12 cellular contexts compared by ENCODE assay signal in the genomic region with DNA sequence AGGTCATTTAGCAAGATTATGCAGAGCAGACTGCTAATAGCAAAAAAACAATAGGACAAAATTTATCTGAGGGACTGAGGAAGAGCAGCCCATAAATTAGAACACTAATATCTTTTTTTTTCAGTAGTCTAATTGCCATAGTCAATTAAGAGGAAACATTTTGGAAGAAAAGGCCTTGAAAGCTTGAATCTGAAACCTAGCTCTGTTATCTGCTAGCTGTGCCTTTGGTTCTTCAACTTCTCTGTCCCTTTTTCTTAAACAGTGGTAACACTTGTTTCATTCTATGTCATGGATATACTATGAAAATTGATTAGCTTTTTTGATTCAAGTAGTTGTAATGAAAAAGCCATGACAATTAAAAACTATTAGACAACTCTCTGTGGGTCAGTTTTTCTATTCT. TPM values are rescaled to one million over a fixed set of nuclear protein-coding genes. Genes with fewer than 3 reads are reported as not detected.
DNase-seq lines count a peak whose midpoint lies in the region; ATAC-seq and TF ChIP-seq lines count a peak whose summit lies in the region.
"Had no signal": no experiment of that assay in that cellular context is flagged by ENCODE, and none has a peak within 500 bp of the region (broad histone marks: within the 10 kb centered on the region; RNA-seq: fewer than 3 reads in every experiment).

No MANE protein-coding gene starts in this region.

- BruUV-seq in Caco-2 (replicated peaks; lab: Mats Ljungman, UMichigan), result no TSS peak

- no peak for TF ChIP-seq POLR2A in stomach (IDR thresholded peaks at IDR 0.05)

- H3K9me3 ChIP-seq in Caco-2 (no peaks in the 10 kb centered on the region), KOPT-K1 (ENCODE audit: insufficient read depth, low read length, poor library complexity, severe bottlenecking) (no peaks in the 10 kb centered on the region), stomach (no peaks in the 10 kb centered on the region)

- peaks cover 7% of the 10 kb centered on the region for H3K36me3 Mint-ChIP-seq in Caco-2 (ENCODE audit: insufficient read depth, unreplicated experiment)
- H3K36me3 Mint-ChIP-seq in activated naive CD8-positive, alpha-beta T cell treated with anti-CD3 and anti-CD28 coated beads, Interleukin-2, amount 10 ng/mL, durations not matched to agents 7 days and 5 days, result peaks cover 8% of the 10 kb centered on the region
- peaks cover 0 to 22% (median 3%) of the 10 kb centered on the region in 3 donors for H3K36me3 Mint-ChIP-seq in naive thymus-derived CD8-positive, alpha-beta T cell

- H3K27ac ChIP-seq in KOPT-K1 (ENCODE audit: low read depth, low read length, poor library complexity, severe bottlenecking) (peak overlapping the region; percentile 84), stomach (no peak overlapping the region)

- H3K9me3 Mint-ChIP-seq in Caco-2 (ENCODE audit: unreplicated experiment), result no peaks in the 10 kb centered on the region
- H3K9me3 Mint-ChIP-seq in activated naive CD8-positive, alpha-beta T cell treated with anti-CD3 and anti-CD28 coated beads, Interleukin-2, amount 10 ng/mL, durations not matched to agents 7 days and 5 days, result no peaks in the 10 kb centered on the region
- no peaks in the 10 kb centered on the region for H3K9me3 Mint-ChIP-seq in naive thymus-derived CD8-positive, alpha-beta T cell

- POLR2A ChIA-PET in Caco-2 (lab: Charles Lee), result no interaction called here
- POLR2A ChIA-PET in activated naive CD8-positive, alpha-beta T cell treated with anti-CD3 and anti-CD28 coated beads, Interleukin-2, amount 10 ng/mL, durations not matched to agents 7 days and 5 days (lab: Charles Lee), result interaction anchor here (0.6 to 1.5 kb wide), 2 partner anchors 51 to 426 kb away, joined by 3 read pairs; no protein-coding TSS in a partner anchor
- POLR2A ChIA-PET in naive thymus-derived CD8-positive, alpha-beta T cell (lab: Charles Lee), result interaction anchor here (3.0 kb wide), 1 partner anchor 424 kb away, joined by 44 read pairs; a partner anchor contains a TSS
- POLR2A ChIA-PET in HEK293T (lab: Yijun Ruan, JAX), result interaction anchor here (2.1 kb wide), 1 partner anchor 147 kb away, joined by 12 read pairs; a partner anchor contains a TSS

- CTCF ChIA-PET in Caco-2 (lab: Charles Lee), result interaction anchor here (0.5 to 2.3 kb wide), 2 partner anchors 10 to 738 kb away, joined by 3 to 9 read pairs; no protein-coding TSS in a partner anchor
- CTCF ChIA-PET in HEK293T (lab: Yijun Ruan, JAX), result no interaction called here

- ATAC-seq in activated naive CD8-positive, alpha-beta T cell treated with anti-CD3 and anti-CD28 coated beads, Interleukin-2, amount 10 ng/mL, durations not matched to agents 7 days and 5 days (ENCODE audit: low read depth), result no peak
- ATAC-seq in naive thymus-derived CD8-positive, alpha-beta T cell, result no peak
- no peak for ATAC-seq in GM18520 (IDR thresholded peaks at IDR 0.05; ENCODE audit: unreplicated experiment)
- ATAC-seq in esophagus mucosa, result no peak

- peaks cover 7% of the 10 kb centered on the region; the same call in 1 of the 2 replicates for H3K4me1 ChIP-seq in Caco-2
- peaks cover 12 to 48% (median 29%) of the 10 kb centered on the region in 4 donors for H3K4me1 ChIP-seq in stomach

- DNase-seq in Caco-2 (no peak), stomach (no peak), HEK293T (ENCODE audit: extremely low spot score) (no peak)
- DNase-seq in activated naive CD8-positive, alpha-beta T cell treated with anti-CD3 and anti-CD28 coated beads, Interleukin-2, amount 10 ng/mL, durations not matched to agents 7 days and 5 days, result no peak
- no peak for DNase-seq in naive thymus-derived CD8-positive, alpha-beta T cell
- DNase-seq: DMS79, midbrain, NCI-H2029 had no signal

- no peak for TF ChIP-seq CTCF in Caco-2 (IDR thresholded peaks at IDR 0.05; ENCODE audit: insufficient read depth in 1 of 2, low read depth in 1 of 2, low read length in 1 of 2, severe bottlenecking in 1 of 2, unreplicated experiment in 1 of 2)
- no peak for TF ChIP-seq CTCF in stomach (IDR thresholded peaks at IDR 0.05)

- H3K27me3 ChIP-seq in Caco-2 (replicated peaks; ENCODE audit: control insufficient read depth, insufficient read depth, low read length) (no peaks in the 10 kb centered on the region), stomach (no peaks in the 10 kb centered on the region)

- H3K4me1 Mint-ChIP-seq in Caco-2 (ENCODE audit: low read depth, unreplicated experiment), result peaks cover 15% of the 10 kb centered on the region
- H3K4me1 Mint-ChIP-seq in activated naive CD8-positive, alpha-beta T cell treated with anti-CD3 and anti-CD28 coated beads, Interleukin-2, amount 10 ng/mL, durations not matched to agents 7 days and 5 days, result peaks cover 38% of the 10 kb centered on the region
- H3K4me1 Mint-ChIP-seq in naive thymus-derived CD8-positive, alpha-beta T cell, result peaks cover 29 to 67% (median 56%) of the 10 kb centered on the region in 4 donors

- H3K27me3 Mint-ChIP-seq in Caco-2 (ENCODE audit: insufficient read depth, unreplicated experiment), result no peaks in the 10 kb centered on the region
- no peaks in the 10 kb centered on the region for H3K27me3 Mint-ChIP-seq in activated naive CD8-positive, alpha-beta T cell treated with anti-CD3 and anti-CD28 coated beads, Interleukin-2, amount 10 ng/mL, durations not matched to agents 7 days and 5 days
- H3K27me3 Mint-ChIP-seq in naive thymus-derived CD8-positive, alpha-beta T cell, result peaks cover 0 to 2% (median 0%) of the 10 kb centered on the region in 5 donors

- no peak overlapping the region for H3K4me3 ChIP-seq in Caco-2 (ENCODE audit: low read depth, low read length)
- H3K4me3 ChIP-seq in stomach, result no peak overlapping the region

- no peak overlapping the region for H3K27ac Mint-ChIP-seq in Caco-2 (ENCODE audit: unreplicated experiment)
- peak overlapping the region; percentile 34 for H3K27ac Mint-ChIP-seq in activated naive CD8-positive, alpha-beta T cell treated with anti-CD3 and anti-CD28 coated beads, Interleukin-2, amount 10 ng/mL, durations not matched to agents 7 days and 5 days
- H3K27ac Mint-ChIP-seq in naive thymus-derived CD8-positive, alpha-beta T cell, result peak overlapping the region in 6 of 10 donors; percentile 3 to 99 (median 70)

- H3K4me3 Mint-ChIP-seq in Caco-2 (ENCODE audit: unreplicated experiment), result peak overlapping the region; percentile 97
- H3K4me3 Mint-ChIP-seq in activated naive CD8-positive, alpha-beta T cell treated with anti-CD3 and anti-CD28 coated beads, Interleukin-2, amount 10 ng/mL, durations not matched to agents 7 days and 5 days, result peak overlapping the region; percentile 99
- H3K4me3 Mint-ChIP-seq in naive thymus-derived CD8-positive, alpha-beta T cell, result peak overlapping the region; percentile 93 to 99 (median 96)

- no peak for TF ChIP-seq EP300 in stomach (IDR thresholded peaks at IDR 0.05)

- no peaks in the 10 kb centered on the region; the same call in 1 of the 2 replicates for H3K36me3 ChIP-seq in Caco-2 (ENCODE audit: control insufficient read depth, insufficient read depth, low read length)
- peaks cover 27% of the 10 kb centered on the region for H3K36me3 ChIP-seq in KOPT-K1 (ENCODE audit: insufficient read depth, low read length)
- H3K36me3 ChIP-seq in stomach, result no peaks in the 10 kb centered on the region

- intact Hi-C loops in Caco-2 (cut with micrococcal nuclease; ENCODE audit: unreplicated experiment) (no loop called here), stomach (cut with DNase I; ENCODE audit: low total_unique reads) (no loop called here)

TF ChIP-seq in HEK293T, 16 proteins besides CTCF, POLR2A, EP300 and RAD21:
- TF ChIP-seq TARDBP (IDR thresholded peaks at IDR 0.05), result no peak
- no peak for TF ChIP-seq BHLHE40 (IDR thresholded peaks at IDR 0.05; ENCODE audit: borderline replicate concordance)

RNA-seq across cellular contexts. Expression of a gene that starts 1.7 kb away (rescaled TPM):
- total RNA-seq in Caco-2 (2022), result 17.2 and 17.5 TPM in 2 replicates
- 10 to 100 TPM; 36.2 to 36.9 TPM for total RNA-seq in activated naive CD8-positive, alpha-beta T cell treated with anti-CD3 and anti-CD28 coated beads, Interleukin-2, amount 10 ng/mL, durations not matched to agents 7 days and 5 days
- 10 to 100 TPM; 47.1 to 49.9 TPM for total RNA-seq in naive thymus-derived CD8-positive, alpha-beta T cell
- polyA plus RNA-seq in naive thymus-derived CD8-positive, alpha-beta T cell, result 10 to 100 TPM; 10.5 to 11.6 (median 11.5) TPM
- 10 to 100 TPM; 12.8 to 51.0 (median 34.2) TPM for total RNA-seq in stomach
- 10 to 100 TPM in 1 of 3 donors, 1 to 10 TPM in 2; 6.0 to 13.6 (median 9.0) TPM for polyA plus RNA-seq in stomach
- 15.5 TPM for total RNA-seq in esophagus mucosa

RNA-seq across cellular contexts. Expression of a gene that starts 19.4 kb away (rescaled TPM):
- total RNA-seq in Caco-2 (2022), result 19.2 and 23.6 TPM in 2 replicates
- total RNA-seq in activated naive CD8-positive, alpha-beta T cell treated with anti-CD3 and anti-CD28 coated beads, Interleukin-2, amount 10 ng/mL, durations not matched to agents 7 days and 5 days, result 1 to 10 TPM; 2.6 to 3.1 TPM
- 1 to 10 TPM; 3.2 to 4.3 TPM for total RNA-seq in naive thymus-derived CD8-positive, alpha-beta T cell
- polyA plus RNA-seq in naive thymus-derived CD8-positive, alpha-beta T cell, result 1 to 10 TPM; 3.6 to 6.1 (median 4.4) TPM
- total RNA-seq in stomach, result 10 to 100 TPM; 12.5 to 79.1 (median 27.1) TPM
- 10 to 100 TPM in 2 of 3 donors, 1 to 10 TPM in 1; 5.2 to 26.1 (median 10.1) TPM for polyA plus RNA-seq in stomach
- total RNA-seq in esophagus mucosa, result 12.5 TPM
- total RNA-seq: skeletal muscle tissue had no signal
